7 cellular contexts compared by ENCODE assay signal in the genomic region with DNA sequence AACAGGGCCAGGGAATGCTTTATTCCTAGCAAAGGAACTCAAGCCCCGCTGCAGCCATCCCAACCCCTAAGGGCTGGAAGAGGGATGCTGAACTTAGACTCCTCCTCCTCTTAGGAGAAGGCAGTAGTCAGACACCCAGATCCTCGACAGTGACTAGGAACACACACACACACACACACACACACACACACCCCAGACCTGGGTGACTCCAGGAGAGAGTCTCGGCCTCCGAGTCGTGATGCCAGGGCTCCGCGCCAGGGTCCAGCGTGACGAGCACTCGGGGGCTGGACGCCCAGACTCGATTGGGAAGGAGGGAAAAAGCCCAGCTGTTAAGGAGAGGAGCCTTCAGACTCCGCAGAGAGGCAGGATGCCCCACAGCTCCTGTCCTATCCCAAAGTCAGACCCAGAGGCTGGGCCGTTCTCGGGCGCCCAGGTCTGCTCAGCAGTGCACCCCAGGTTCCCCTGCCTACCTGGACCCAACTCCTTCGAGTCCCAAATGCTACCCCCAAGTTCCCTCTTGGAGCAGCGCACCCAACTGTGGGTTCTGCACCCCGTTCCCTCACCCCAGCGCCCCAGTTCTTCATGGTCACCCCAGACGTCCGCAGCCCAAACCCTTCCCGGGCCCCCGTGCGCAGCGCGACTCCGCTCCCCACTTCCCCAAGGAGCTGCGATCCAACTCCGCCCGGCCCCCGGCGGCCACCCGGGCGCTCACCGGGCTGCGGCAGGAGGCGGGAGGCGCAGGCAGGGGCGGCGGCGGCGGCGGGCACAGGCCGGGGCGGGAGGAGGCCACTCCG. TPM values are rescaled to one million over a fixed set of nuclear protein-coding genes. Genes with fewer than 3 reads are reported as not detected.
DNase-seq lines count a peak whose midpoint lies in the region; ATAC-seq and TF ChIP-seq lines count a peak whose summit lies in the region.

No MANE protein-coding gene starts in this region.

- H3K36me3 Mint-ChIP-seq in activated naive CD4-positive, alpha-beta T cell treated with anti-CD3 and anti-CD28 coated beads, Interleukin-2, amount 50 U/mL, for 24 hours = no peaks in the 10 kb centered on the region

- intact Hi-C loops in left ventricle myocardium inferior (cut with micrococcal nuclease) (loop anchor here (10.0 kb wide), 1 partner anchor 63 kb away; no protein-coding TSS in a partner anchor), psoas muscle (cut with DNase I) (loop anchor here in 1 of 2 donors (10.0 kb wide), 1 partner anchor 323 kb away; the partner anchor contains the start of gene FSIP1)

- peaks cover 48% of the 10 kb centered on the region for H3K4me1 Mint-ChIP-seq in activated naive CD4-positive, alpha-beta T cell treated with anti-CD3 and anti-CD28 coated beads, Interleukin-2, amount 50 U/mL, for 24 hours

- H3K27ac ChIP-seq in left ventricle myocardium inferior (replicated peaks) (peak overlapping the region; percentile 86), psoas muscle (peak overlapping the region; percentile 91)

- H3K9me3 Mint-ChIP-seq in activated naive CD4-positive, alpha-beta T cell treated with anti-CD3 and anti-CD28 coated beads, Interleukin-2, amount 50 U/mL, for 24 hours = no peaks in the 10 kb centered on the region

- DNase-seq in GM13976 (ENCODE audit: low spot score) (peak; percentile 42), left ventricle myocardium inferior (peak; percentile 72), psoas muscle (peak; percentile 78 to 93), LoVo (ENCODE audit: low spot score) (no peak), KG1 (lab: John Stamatoyannopoulos, UW) (no peak)

- H3K27me3 ChIP-seq in left ventricle myocardium inferior (ENCODE audit: low read depth) = peaks cover 10% of the 10 kb centered on the region
- no peaks in the 10 kb centered on the region for H3K27me3 ChIP-seq in psoas muscle (ENCODE audit: insufficient read depth in 3 of 3, low read length in 2 of 3)

- no peaks in the 10 kb centered on the region for H3K36me3 ChIP-seq in left ventricle myocardium inferior
- no peaks in the 10 kb centered on the region for H3K36me3 ChIP-seq in psoas muscle (ENCODE audit: insufficient read depth in 1 of 2, low read depth in 1 of 2)

- TF ChIP-seq CTCF in GM13976 (IDR thresholded peaks at IDR 0.05; ENCODE audit: borderline replicate concordance, control extremely low read depth, extremely low read depth, insufficient read depth, missing control alignments) (peak; percentile 3), left ventricle myocardium inferior (IDR thresholded peaks at IDR 0.05; ENCODE audit: borderline replicate concordance) (no peak), psoas muscle (IDR thresholded peaks at IDR 0.05) (no peak)

- H3K4me3 ChIP-seq in left ventricle myocardium inferior (peak overlapping the region; percentile 89), psoas muscle (peak overlapping the region; percentile 80)

- H3K4me3 Mint-ChIP-seq in activated naive CD4-positive, alpha-beta T cell treated with anti-CD3 and anti-CD28 coated beads, Interleukin-2, amount 50 U/mL, for 24 hours = peak overlapping the region; percentile 95

- H3K27ac Mint-ChIP-seq in activated naive CD4-positive, alpha-beta T cell treated with anti-CD3 and anti-CD28 coated beads, Interleukin-2, amount 50 U/mL, for 24 hours = peak overlapping the region; percentile 23

- in situ Hi-C loops in GM13976 (cut with MboI; ENCODE audit: low sequenced_read_pairs, unreplicated experiment) = no loop called here

- peaks cover 59% of the 10 kb centered on the region for H3K4me1 ChIP-seq in left ventricle myocardium inferior
- H3K4me1 ChIP-seq in psoas muscle = peaks cover 41% of the 10 kb centered on the region

- no peaks in the 10 kb centered on the region for H3K9me3 ChIP-seq in left ventricle myocardium inferior (replicated peaks)
- H3K9me3 ChIP-seq in psoas muscle = no peaks in the 10 kb centered on the region

- no peaks in the 10 kb centered on the region for H3K27me3 Mint-ChIP-seq in activated naive CD4-positive, alpha-beta T cell treated with anti-CD3 and anti-CD28 coated beads, Interleukin-2, amount 50 U/mL, for 24 hours

- peak; percentile 12 for ATAC-seq in HG03439 (IDR thresholded peaks at IDR 0.05; ENCODE audit: unreplicated experiment)
- peak; percentile 4 to 48 (median 16) for ATAC-seq in psoas muscle

- WGBS in psoas muscle, 3 donors = 1 to 2% (median 1%) methylated on average over 45 to 47 of the region's 47 CpGs

RNA-seq across cellular contexts. Expression of gene BMF, which starts 0.4 kb away (rescaled TPM):
- 3.1 TPM for total RNA-seq in left ventricle myocardium inferior
- 1 to 10 TPM; 1.5 to 5.9 (median 3.7) TPM for total RNA-seq in psoas muscle
- polyA plus RNA-seq in psoas muscle = 1 to 10 TPM in 2 of 3 donors, under 1 TPM in 1; 0.65 to 7.2 (median 3.4) TPM

RNA-seq across cellular contexts. Expression of gene BUB1B, which starts 52.6 kb away (rescaled TPM):
- 0.85 TPM for total RNA-seq in left ventricle myocardium inferior
- 1 to 10 TPM in 1 of 4 donors, under 1 TPM in 1, not detected in 2; 0.71 to 1.0 TPM for total RNA-seq in psoas muscle
- under 1 TPM in 2 of 3 donors, not detected in 1; 0.10 to 0.42 TPM for polyA plus RNA-seq in psoas muscle

Comparison
In these comparisons a context has a peak if more than half of its experiments do, and no peak if none do; other contexts are left out.
1. DNase-seq: peak in GM13976 (single experiment), left ventricle myocardium inferior (single experiment) and psoas muscle (2 of 2); none in LoVo (single experiment) and KG1 (single experiment).